In the genomic region with DNA sequence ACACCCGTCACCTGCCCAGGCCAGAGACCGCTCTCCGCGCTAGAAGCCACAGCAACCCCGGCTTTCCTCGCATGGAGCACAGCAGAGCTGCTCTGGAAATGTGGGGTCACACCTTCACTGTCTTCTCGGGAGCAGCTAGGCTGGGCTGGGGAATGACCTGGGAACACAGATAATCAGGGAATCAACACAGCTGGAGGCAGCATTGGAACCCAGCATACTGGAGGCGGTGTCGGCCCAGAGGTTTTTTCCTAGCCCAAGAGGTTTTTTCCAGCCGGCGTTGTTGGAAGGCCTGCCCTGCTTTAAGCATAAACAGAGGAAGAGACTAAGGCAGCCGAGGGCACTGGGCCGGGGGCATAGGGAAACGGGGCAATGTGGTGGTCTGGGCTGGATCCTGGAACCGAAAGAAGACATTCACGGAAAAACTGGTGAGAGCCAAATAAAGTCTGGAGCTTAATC, we compare ENCODE assay signal across 8 cellular contexts. TPM values are rescaled to one million over a fixed set of nuclear protein-coding genes. Genes with fewer than 3 reads are reported as not detected.
DNase-seq lines count a peak whose midpoint lies in the region.

No MANE protein-coding gene starts in this region.

- H3K27ac ChIP-seq in cingulate gyrus (ENCODE audit: low read depth, low read length): peak overlapping the region; percentile 89

- DNase-seq in AG08396 (ENCODE audit: low spot score) (peak; percentile 48), NCI-H1092 treated with DMSO at 0.1 percent for 48 hours (lab: John Stamatoyannopoulos, UW) (peak; percentile 36), occipital lobe (lab: John Stamatoyannopoulos, UW) (peak; percentile 10), EL (no peak), ecto neural progenitor cell (ENCODE audit: low spot score) (no peak), NCI-H69 (lab: John Stamatoyannopoulos, UW) (no peak), NCI-H2029 treated with DMSO at 0.1 percent for 48 hours (lab: John Stamatoyannopoulos, UW) (no peak)

RNA-seq across cellular contexts. Expression of a gene that starts 0.8 kb away (rescaled TPM):
- total RNA-seq in occipital lobe: 9.2 TPM

RNA-seq across cellular contexts. Expression of a gene that starts 30.0 kb away (rescaled TPM):
- 29.3 TPM for total RNA-seq in occipital lobe

Comparison
In these comparisons a context has a peak if more than half of its experiments do, and no peak if none do; other contexts are left out.
1. DNase-seq: peak in AG08396 (single experiment), NCI-H1092 treated with DMSO at 0.1 percent for 48 hours (single experiment) and occipital lobe (single experiment); none in EL (single experiment), ecto neural progenitor cell (single experiment), NCI-H69 (single experiment) and NCI-H2029 treated with DMSO at 0.1 percent for 48 hours (single experiment).